In genomic region chr2:16630463-16630862, GRCh38 we compare ENCODE assay signal across 14 cellular contexts. TPM values are rescaled to one million over a fixed set of nuclear protein-coding genes. Genes with fewer than 3 reads are reported as not detected.
DNase-seq lines count a peak whose midpoint lies in the region; ATAC-seq and TF ChIP-seq lines count a peak whose summit lies in the region.
"Had no signal": no experiment of that assay in that cellular context is flagged by ENCODE, and none has a peak within 500 bp of the region (broad histone marks: within the 10 kb centered on the region; RNA-seq: fewer than 3 reads in every experiment).

No MANE protein-coding gene starts in this region.

- intact Hi-C loops in OCI-LY7 (cut with micrococcal nuclease; ENCODE audit: unreplicated experiment) = loop anchor here (1.0 kb wide), 1 partner anchor 27 kb away; no protein-coding TSS in a partner anchor
- intact Hi-C loops in mucosa of descending colon (cut with DNase I, micrococcal nuclease) = no loop called here
- intact Hi-C loops in activated CD4-positive, alpha-beta T cell treated with anti-CD3 and anti-CD28 coated beads, Interleukin-2, amount 10 ng/mL, durations not matched to agents 24 days and 14 days (cut with micrococcal nuclease) = no loop called here

- no peak overlapping the region for H2AFZ ChIP-seq in OCI-LY7 (ENCODE audit: low read length)

- peak; percentile 45 for ATAC-seq in HG02938 (IDR thresholded peaks at IDR 0.05; ENCODE audit: unreplicated experiment)
- peak; percentile 26 for ATAC-seq in mucosa of descending colon

- peaks cover 12% of the 10 kb centered on the region for H3K4me1 Mint-ChIP-seq in activated CD4-positive, alpha-beta T cell treated with anti-CD3 and anti-CD28 coated beads, Interleukin-2, amount 10 ng/mL, durations not matched to agents 24 days and 14 days

- no peak overlapping the region for H3K4me3 ChIP-seq in GM12865 (ENCODE audit: low read depth, low read length)
- peak overlapping the region; percentile 3 for H3K4me3 ChIP-seq in OCI-LY7 (ENCODE audit: low read depth, low read length, poor library complexity, severe bottlenecking)
- H3K4me3 ChIP-seq in mucosa of descending colon = no peak overlapping the region
- H3K4me3 ChIP-seq: tibial artery had no signal

- no peaks in the 10 kb centered on the region; the same call in 1 of the 2 replicates for H3K36me3 ChIP-seq in OCI-LY7 (ENCODE audit: insufficient read depth, low read length)
- no peaks in the 10 kb centered on the region for H3K36me3 ChIP-seq in mucosa of descending colon (ENCODE audit: low read depth)
- H3K36me3 ChIP-seq: tibial artery had no signal

- POLR2A ChIA-PET in OCI-LY7 (lab: Charles Lee) = interaction anchor here (3.0 to 15.0 kb wide), 2 partner anchors 9 to 28 kb away, joined by 16 to 414 read pairs; partner anchors contain the start of gene CYRIA

- no peak overlapping the region for H3K4me3 Mint-ChIP-seq in activated CD4-positive, alpha-beta T cell treated with anti-CD3 and anti-CD28 coated beads, Interleukin-2, amount 10 ng/mL, durations not matched to agents 24 days and 14 days
- H3K4me3 Mint-ChIP-seq: brain; CD4-positive, CD25-positive, alpha-beta regulatory T cell had no signal

- H3K27me3 Mint-ChIP-seq in activated CD4-positive, alpha-beta T cell treated with anti-CD3 and anti-CD28 coated beads, Interleukin-2, amount 10 ng/mL, durations not matched to agents 24 days and 14 days = peaks cover 1% of the 10 kb centered on the region

- no peaks in the 10 kb centered on the region for H3K79me2 ChIP-seq in OCI-LY7 (ENCODE audit: insufficient read depth, low read depth, low read length)

- H3K9me3 Mint-ChIP-seq in activated CD4-positive, alpha-beta T cell treated with anti-CD3 and anti-CD28 coated beads, Interleukin-2, amount 10 ng/mL, durations not matched to agents 24 days and 14 days = no peaks in the 10 kb centered on the region
- H3K9me3 Mint-ChIP-seq: brain had no signal

- CTCF ChIA-PET in OCI-LY7 (lab: Charles Lee; ENCODE audit: unreplicated experiment) = interaction anchor here (13.4 kb wide), 1 partner anchor 27 kb away, joined by 149 read pairs; no protein-coding TSS in a partner anchor

- no peaks in the 10 kb centered on the region for H3K36me3 Mint-ChIP-seq in activated CD4-positive, alpha-beta T cell treated with anti-CD3 and anti-CD28 coated beads, Interleukin-2, amount 10 ng/mL, durations not matched to agents 24 days and 14 days (ENCODE audit: low read depth)
- H3K36me3 Mint-ChIP-seq: CD4-positive, CD25-positive, alpha-beta regulatory T cell had no signal

- H3K9me2 ChIP-seq in OCI-LY7 (ENCODE audit: insufficient read depth, low read length) = no peaks in the 10 kb centered on the region

- TF ChIP-seq CTCF in GM12865 (IDR thresholded peaks at IDR 0.05; ENCODE audit: insufficient read depth, low read depth, low read length, missing control alignments) (peak; percentile 27), OCI-LY7 (conservative IDR thresholded peaks at IDR 0.05; ENCODE audit: low read length) (no peak; the same call in 1 of the 2 replicates), mucosa of descending colon (IDR thresholded peaks at IDR 0.05) (no peak)

- no TSS peak for BruUV-seq in OCI-LY7 (replicated peaks; lab: Mats Ljungman, UMichigan)

- DNase-seq in GM12865 (ENCODE audit: low read depth) (peak; percentile 33), OCI-LY7 (ENCODE audit: low spot score) (peak; percentile 66), mucosa of descending colon (no peak), NCI-H1436 (lab: John Stamatoyannopoulos, UW) (no peak), NCI-H345 (lab: John Stamatoyannopoulos, UW) (no peak)
- DNase-seq in activated naive CD4-positive, alpha-beta T cell treated with Interleukin-2 at 50 U/mL for 16 hours = no peak
- DNase-seq in activated CD4-positive, alpha-beta T cell treated with anti-CD3 and anti-CD28 coated beads, Interleukin-2, amount 10 ng/mL, durations not matched to agents 24 days and 14 days = no peak
- DNase-seq: activated T-cell treated with anti-CD3 and anti-CD28 coated beads, Interleukin-2, amount 50 U/mL, for 1 hour; CD4-positive, CD25-positive, alpha-beta regulatory T cell; hippocampal formation; NCI-H2029 treated with DMSO at 0.1 percent for 48 hours; tibial artery had no signal

- H3K9me3 ChIP-seq in OCI-LY7 (ENCODE audit: low read length) (no peaks in the 10 kb centered on the region), mucosa of descending colon (no peaks in the 10 kb centered on the region)
- H3K9me3 ChIP-seq: tibial artery had no signal

- H3K4me2 ChIP-seq in OCI-LY7 (ENCODE audit: low read length) = peak overlapping the region; percentile 95

- H3K4me1 ChIP-seq in OCI-LY7 (ENCODE audit: insufficient read depth, low read length, poor library complexity, severe bottlenecking) = peaks cover 77% of the 10 kb centered on the region
- H3K4me1 ChIP-seq in mucosa of descending colon (ENCODE audit: low read depth) = no peaks in the 10 kb centered on the region

- H4K20me1 ChIP-seq in OCI-LY7 (ENCODE audit: insufficient read depth, low read length) = no peaks in the 10 kb centered on the region

- H3K27ac ChIP-seq in OCI-LY7 (ENCODE audit: low read depth, low read length, poor library complexity, severe bottlenecking) = peak overlapping the region; percentile 97
- H3K27ac ChIP-seq: tibial artery had no signal

- no peak overlapping the region for H3K27ac Mint-ChIP-seq in activated CD4-positive, alpha-beta T cell treated with anti-CD3 and anti-CD28 coated beads, Interleukin-2, amount 10 ng/mL, durations not matched to agents 24 days and 14 days
- H3K27ac Mint-ChIP-seq: CD4-positive, CD25-positive, alpha-beta regulatory T cell had no signal

RNA-seq across cellular contexts. Expression of gene CYRIA, which starts 35.2 kb away (rescaled TPM):
- 2.6 and 5.0 TPM in 2 replicates for total RNA-seq in OCI-LY7 (2014; rRNA removed; shearing (Covaris generic))
- total RNA-seq in OCI-LY7 (2022) (11.7 and 13.4 TPM in 2 replicates), mucosa of descending colon (10 to 100 TPM in 1 of 3 donors, 1 to 10 TPM in 2; 2.2 to 18.0 (median 3.5) TPM)
- 1.7 and 1.8 TPM in 2 replicates for total RNA-seq in activated CD4-positive, alpha-beta T cell treated with anti-CD3 and anti-CD28 coated beads, Interleukin-2, amount 10 ng/mL, durations not matched to agents 24 days and 14 days
- total RNA-seq: CD4-positive, CD25-positive, alpha-beta regulatory T cell had no signal

Comparison
In these comparisons a context has a peak if more than half of its experiments do, and no peak if none do; other contexts are left out.
1. DNase-seq: peak in GM12865 (single experiment) and OCI-LY7 (single experiment); none in mucosa of descending colon (0 of 3), NCI-H1436 (single experiment), activated naive CD4-positive, alpha-beta T cell treated with Interleukin-2 at 50 U/mL for 16 hours (single experiment), activated CD4-positive, alpha-beta T cell treated with anti-CD3 and anti-CD28 coated beads, Interleukin-2, amount 10 ng/mL, durations not matched to agents 24 days and 14 days (single experiment) and NCI-H345 (single experiment).